Comparison of ENCODE assay signal across 26 cellular contexts in genomic region chr18:24786027-24786426, GRCh38.
"Had no signal": no experiment of that assay in that cellular context is flagged by ENCODE, and none has a peak within 500 bp of the region (broad histone marks: within the 10 kb centered on the region; RNA-seq: fewer than 3 reads in every experiment).

No MANE protein-coding gene starts in this region.

- H3K27ac ChIP-seq: colonic mucosa, gastrocnemius medialis, ovary, prostate gland, sigmoid colon, thyroid gland, upper lobe of left lung had no signal

- DNase-seq: activated CD4-positive, alpha-beta T cell treated with anti-CD3 and anti-CD28 coated beads for 36 hours; activated CD4-positive, alpha-beta T cell treated with anti-CD3 and anti-CD28 coated beads, Interleukin-2, amount 50 U/mL, for 4 hours; activated CD4-positive, CD25-positive, alpha-beta regulatory T cell; activated naive CD4-positive, alpha-beta T cell; activated T-cell treated with anti-CD3 and anti-CD28 coated beads for 4 hours; activated T-cell treated with anti-CD3 and anti-CD28 coated beads, Interleukin-2, amount 50 U/mL, for 72 hours; colonic mucosa; effector CD8-positive, alpha-beta T cell; gastrocnemius medialis; glutamatergic neuron; islet precursor cell; left ventricle myocardium superior; naive B cell; nephron progenitor cell; ovary; retina; sigmoid colon; small intestine; stimulated activated CD4-positive, alpha-beta T cell treated with anti-CD3 and anti-CD28 coated beads, Interleukin-4, amount 100 ng/mL, for 24 hours; thyroid gland; upper lobe of left lung had no signal

- H3K27me3 ChIP-seq: colonic mucosa, gastrocnemius medialis, ovary, sigmoid colon, thyroid gland, upper lobe of left lung had no signal

- H3K4me3 ChIP-seq: colonic mucosa, gastrocnemius medialis, ovary, prostate gland, sigmoid colon, thyroid gland, upper lobe of left lung had no signal

- H3K36me3 ChIP-seq: colonic mucosa, gastrocnemius medialis, ovary, prostate gland, sigmoid colon, thyroid gland, upper lobe of left lung had no signal

- ATAC-seq: activated CD4-positive, alpha-beta T cell treated with anti-CD3 and anti-CD28 coated beads for 36 hours; activated naive CD4-positive, alpha-beta T cell treated with anti-CD3 and anti-CD28 coated beads, Interleukin-2, amount 50 U/mL, for 72 hours; activated T-cell treated with anti-CD3 and anti-CD28 coated beads, Interleukin-2, amount 50 U/mL, for 72 hours; gastrocnemius medialis; left ventricle myocardium superior; stimulated activated effector memory CD8-positive, alpha-beta T cell treated with anti-CD3 and anti-CD28 coated beads, Interleukin-12 subunit alpha, Interleukin-12 subunit beta, amount 100 ng/mL, for 72 hours had no signal

- H3K4me3 Mint-ChIP-seq: activated CD4-positive, alpha-beta T cell treated with anti-CD3 and anti-CD28 coated beads for 36 hours; activated T-cell treated with anti-CD3 and anti-CD28 coated beads, Interleukin-2, amount 50 U/mL, for 72 hours; central memory CD8-positive, alpha-beta T cell; naive B cell; nephron progenitor cell; stimulated activated effector memory CD8-positive, alpha-beta T cell treated with anti-CD3 and anti-CD28 coated beads, Interleukin-12 subunit alpha, Interleukin-12 subunit beta, amount 100 ng/mL, for 72 hours; stimulated activated naive CD8-positive, alpha-beta T cell treated with anti-CD3 and anti-CD28 coated beads, Interleukin-15, Interleukin-2, amounts not matched to agents 100 ng/mL and 50 ng/mL, for 24 hours had no signal

- H3K27ac Mint-ChIP-seq: activated CD4-positive, alpha-beta T cell treated with anti-CD3 and anti-CD28 coated beads for 36 hours; activated naive CD4-positive, alpha-beta T cell treated with anti-CD3 and anti-CD28 coated beads, Interleukin-2, amount 50 U/mL, for 72 hours; activated T-cell treated with anti-CD3 and anti-CD28 coated beads, Interleukin-2, amount 50 U/mL, for 72 hours; naive B cell; nephron progenitor cell; stimulated activated effector memory CD8-positive, alpha-beta T cell treated with anti-CD3 and anti-CD28 coated beads, Interleukin-12 subunit alpha, Interleukin-12 subunit beta, amount 100 ng/mL, for 72 hours; stimulated activated naive CD8-positive, alpha-beta T cell treated with anti-CD3 and anti-CD28 coated beads, Interleukin-15, Interleukin-2, amounts not matched to agents 100 ng/mL and 50 ng/mL, for 24 hours had no signal

- H3K27me3 Mint-ChIP-seq: stimulated activated naive CD8-positive, alpha-beta T cell treated with anti-CD3 and anti-CD28 coated beads, Interleukin-15, Interleukin-2, amounts not matched to agents 100 ng/mL and 50 ng/mL, for 24 hours had no signal

- H3K4me1 ChIP-seq: colonic mucosa, gastrocnemius medialis, prostate gland, sigmoid colon, thyroid gland, upper lobe of left lung had no signal

- H3K9me3 ChIP-seq: colonic mucosa, gastrocnemius medialis, ovary, prostate gland, sigmoid colon, thyroid gland, upper lobe of left lung had no signal

- H3K4me1 Mint-ChIP-seq: activated CD4-positive, alpha-beta T cell treated with anti-CD3 and anti-CD28 coated beads for 36 hours; central memory CD8-positive, alpha-beta T cell; naive B cell; stimulated activated effector memory CD8-positive, alpha-beta T cell treated with anti-CD3 and anti-CD28 coated beads, Interleukin-12 subunit alpha, Interleukin-12 subunit beta, amount 100 ng/mL, for 72 hours had no signal

- H3K36me3 Mint-ChIP-seq: activated naive CD4-positive, alpha-beta T cell treated with anti-CD3 and anti-CD28 coated beads, Interleukin-2, amount 50 U/mL, for 72 hours; stimulated activated effector memory CD8-positive, alpha-beta T cell treated with anti-CD3 and anti-CD28 coated beads, Interleukin-12 subunit alpha, Interleukin-12 subunit beta, amount 100 ng/mL, for 72 hours had no signal
